In the genomic region with DNA sequence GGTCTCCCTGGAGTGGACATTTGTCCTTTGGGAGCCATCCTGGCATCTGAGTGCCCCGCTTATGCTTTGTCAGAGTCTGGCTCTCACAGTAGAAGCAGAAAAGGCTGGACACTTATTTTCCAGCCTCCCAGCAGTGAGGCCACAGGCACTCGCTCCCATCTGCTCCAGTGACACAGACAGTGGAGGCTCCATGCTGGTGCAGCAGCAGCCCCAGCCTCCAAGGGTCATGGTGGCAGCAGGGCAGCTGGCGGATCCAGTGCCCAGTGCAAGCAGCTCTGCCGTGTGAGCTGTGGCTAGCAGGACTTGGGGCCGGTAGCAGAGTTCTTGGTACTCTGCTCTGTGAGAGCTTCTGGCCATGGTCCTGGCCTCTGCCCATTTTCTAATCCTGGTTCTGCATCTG, we compare ENCODE assay signal across 29 cellular contexts.
"Had no signal": no experiment of that assay in that cellular context is flagged by ENCODE, and none has a peak within 500 bp of the region (broad histone marks: within the 10 kb centered on the region; RNA-seq: fewer than 3 reads in every experiment).

No MANE protein-coding gene starts in this region.

- H3K36me3 ChIP-seq: esophagus squamous epithelium, gastroesophageal sphincter, heart right ventricle, left lung, neutrophil, right lobe of liver, vagina had no signal

- H3K27me3 ChIP-seq: body of pancreas, neutrophil, right lobe of liver, testis, vagina had no signal

- H3K27ac ChIP-seq: body of pancreas, dorsolateral prefrontal cortex, esophagus squamous epithelium, gastroesophageal sphincter, heart right ventricle, left lung, neutrophil, parathyroid adenoma, right lobe of liver, testis, vagina had no signal

- H3K4me3 ChIP-seq: body of pancreas, dorsolateral prefrontal cortex, esophagus squamous epithelium, gastroesophageal sphincter, heart right ventricle, left lung, lung, right lobe of liver, testis, vagina had no signal

- H3K4me1 Mint-ChIP-seq: activated naive CD4-positive, alpha-beta T cell treated with anti-CD3 and anti-CD28 coated beads, Interleukin-2, amount 10 ng/mL, durations not matched to agents 7 days and 5 days; stimulated activated naive B cell treated with anti-CD40 and anti-IgM and Interleukin-4, amounts not matched to agents 10 μg/mL and 1 μg/mL and 100 μg/mL, for 72 hours; WTC11 had no signal

- H3K4me1 ChIP-seq: body of pancreas, esophagus squamous epithelium, gastroesophageal sphincter, heart right ventricle, left lung, parathyroid adenoma, right lobe of liver, testis, vagina had no signal

- H3K9ac ChIP-seq: parathyroid adenoma had no signal

- H3K4me3 Mint-ChIP-seq: activated naive CD4-positive, alpha-beta T cell treated with anti-CD3 and anti-CD28 coated beads, Interleukin-2, amount 10 ng/mL, durations not matched to agents 7 days and 5 days; activated T-cell treated with anti-CD3 and anti-CD28 coated beads, Interleukin-2, amount 50 U/mL, for 72 hours; endodermal cell; mesothelial cell of epicardium; natural killer cell; stimulated activated naive B cell treated with anti-CD40 and anti-IgM and Interleukin-4, amounts not matched to agents 10 μg/mL and 1 μg/mL and 100 μg/mL, for 72 hours; WTC11 had no signal

- FAIRE-seq: colon, kidney, small intestine had no signal

- H3K27ac Mint-ChIP-seq: activated naive CD4-positive, alpha-beta T cell treated with anti-CD3 and anti-CD28 coated beads, Interleukin-2, amount 10 ng/mL, durations not matched to agents 7 days and 5 days; activated T-cell treated with anti-CD3 and anti-CD28 coated beads, Interleukin-2, amount 50 U/mL, for 72 hours; endodermal cell; mesothelial cell of epicardium; natural killer cell; stimulated activated naive B cell treated with anti-CD40 and anti-IgM and Interleukin-4, amounts not matched to agents 10 μg/mL and 1 μg/mL and 100 μg/mL, for 72 hours; WTC11 had no signal

- H3K9me3 Mint-ChIP-seq: activated naive CD4-positive, alpha-beta T cell treated with anti-CD3 and anti-CD28 coated beads, Interleukin-2, amount 10 ng/mL, durations not matched to agents 7 days and 5 days; activated T-cell treated with anti-CD3 and anti-CD28 coated beads, Interleukin-2, amount 50 U/mL, for 72 hours; natural killer cell had no signal

- H3K9me3 ChIP-seq: body of pancreas, esophagus squamous epithelium, gastroesophageal sphincter, left lung, neutrophil, right lobe of liver, testis, vagina had no signal

- DNase-seq: activated effector memory CD4-positive, alpha-beta T cell treated with Interleukin-2 at 50 U/mL for 16 hours; activated naive CD4-positive, alpha-beta T cell treated with anti-CD3 and anti-CD28 coated beads, Interleukin-2, amount 10 ng/mL, durations not matched to agents 7 days and 5 days; activated T-cell treated with anti-CD3 and anti-CD28 coated beads, Interleukin-2, amount 50 U/mL, for 72 hours; body of pancreas; caudate nucleus; dorsolateral prefrontal cortex; endodermal cell; esophagus squamous epithelium; heart right ventricle; kidney; left lung; natural killer cell; right lobe of liver; small intestine; stimulated activated CD4-positive, alpha-beta T cell treated with anti-CD3 and anti-CD28 coated beads, Interleukin-15, amount 100 ng/mL, for 24 hours; stimulated activated CD4-positive, alpha-beta T cell treated with anti-CD3 and anti-CD28 coated beads, Interleukin-2, amount 100 ng/mL, for 48 hours; stimulated activated CD8-positive, alpha-beta memory T cell treated with anti-CD3 and anti-CD28 coated beads, Interleukin-4, amount 100 ng/mL, for 48 hours; stimulated activated naive B cell treated with anti-CD40 and anti-IgM and Interleukin-4, amounts not matched to agents 10 μg/mL and 1 μg/mL and 100 μg/mL, for 72 hours; T-helper 9 cell; testis; trophoblast cell had no signal

- H2AFZ ChIP-seq: parathyroid adenoma had no signal

- H3K36me3 Mint-ChIP-seq: activated naive CD4-positive, alpha-beta T cell treated with anti-CD3 and anti-CD28 coated beads, Interleukin-2, amount 10 ng/mL, durations not matched to agents 7 days and 5 days; mesothelial cell of epicardium; natural killer cell; stimulated activated naive B cell treated with anti-CD40 and anti-IgM and Interleukin-4, amounts not matched to agents 10 μg/mL and 1 μg/mL and 100 μg/mL, for 72 hours; WTC11 had no signal

- ATAC-seq: activated T-cell treated with anti-CD3 and anti-CD28 coated beads, Interleukin-2, amount 50 U/mL, for 72 hours; body of pancreas; gastroesophageal sphincter; heart right ventricle; left lung; natural killer cell; right lobe of liver; stimulated activated naive B cell treated with anti-CD40 and anti-IgM and Interleukin-4, amounts not matched to agents 10 μg/mL and 1 μg/mL and 100 μg/mL, for 72 hours; WTC11 had no signal

- H3K79me2 ChIP-seq: parathyroid adenoma had no signal
